In genomic region chr1:51515312-51515960, GRCh38 we compare ENCODE assay signal across 10 cellular contexts. TPM values are rescaled to one million over a fixed set of nuclear protein-coding genes. Genes with fewer than 3 reads are reported as not detected.
A peak's percentile ranks its signal among the peaks of the same experiment; 100 is the strongest.
DNase-seq lines count a peak whose midpoint lies in the region; ATAC-seq lines count a peak whose summit lies in the region.
"Had no signal": no experiment of that assay in that cellular context is flagged by ENCODE, and none has a peak within 500 bp of the region (broad histone marks: within the 10 kb centered on the region; RNA-seq: fewer than 3 reads in every experiment).

No MANE protein-coding gene starts in this region.

- H3K79me2 ChIP-seq in ACC112 (ENCODE audit: control insufficient read depth, insufficient read depth, low read length, unreplicated experiment) (peaks cover 77% of the 10 kb centered on the region), GM23248 (ENCODE audit: insufficient read depth) (peaks cover 82% of the 10 kb centered on the region)

- H3K27me3 ChIP-seq in ACC112 (ENCODE audit: insufficient read depth, low read length): no peaks in the 10 kb centered on the region
- no peaks in the 10 kb centered on the region for H3K27me3 ChIP-seq in GM23248 (replicated peaks; ENCODE audit: insufficient read depth)
- H3K27me3 ChIP-seq in adipocyte (replicated peaks; ENCODE audit: control insufficient read depth, insufficient read depth, low read length): no peaks in the 10 kb centered on the region

- in situ Hi-C loops in GM23248 (cut with MboI): no loop called here

- peak overlapping the region; percentile 38 for H3K27ac ChIP-seq in ACC112 (ENCODE audit: low read depth, low read length)
- H3K27ac ChIP-seq in GM23248: peak overlapping the region; percentile 26

- no peaks in the 10 kb centered on the region for H3K9me2 ChIP-seq in GM23248 (ENCODE audit: insufficient read depth)

- DNase-seq in GM23248 (no peak), adipocyte (ENCODE audit: low read depth) (no peak), activated gamma-delta T cell treated with Interleukin-2 at 50 U/mL for 16 hours (no peak)
- no peak for DNase-seq in naive thymus-derived CD8-positive, alpha-beta T cell

- peaks cover 28 to 76% (median 68%) of the 10 kb centered on the region in 4 donors for H3K4me1 Mint-ChIP-seq in naive thymus-derived CD8-positive, alpha-beta T cell

- H3K9ac ChIP-seq in GM23248 (peak overlapping the region; percentile 82), adipocyte (ENCODE audit: low read length) (peak overlapping the region; percentile 96)

- POLR2A ChIA-PET in naive thymus-derived CD8-positive, alpha-beta T cell (lab: Charles Lee): interaction anchor here (0.6 to 1.1 kb wide), 2 partner anchors 10 to 102 kb away, joined by 4 to 5 read pairs; no protein-coding TSS in a partner anchor

- no peaks in the 10 kb centered on the region for H3K27me3 Mint-ChIP-seq in naive thymus-derived CD8-positive, alpha-beta T cell
- H3K27me3 Mint-ChIP-seq: progenitor cell of endocrine pancreas had no signal

- peaks cover under 1% of the 10 kb centered on the region; the same call in 1 of the 2 replicates for H4K20me1 ChIP-seq in GM23248 (ENCODE audit: insufficient read depth)

- H3K4me3 Mint-ChIP-seq in naive thymus-derived CD8-positive, alpha-beta T cell: peak overlapping the region in 6 of 10 donors; percentile 6 to 82 (median 32)

- H3K4me1 ChIP-seq in ACC112 (ENCODE audit: control insufficient read depth, insufficient read depth, low read length, unreplicated experiment): peaks cover 15% of the 10 kb centered on the region
- H3K4me1 ChIP-seq in GM23248 (ENCODE audit: insufficient read depth): peaks cover 48% of the 10 kb centered on the region
- peaks cover 50% of the 10 kb centered on the region for H3K4me1 ChIP-seq in adipocyte (ENCODE audit: control insufficient read depth, insufficient read depth, low read length)

- peaks cover 0 to under 1% (median 0%) of the 10 kb centered on the region in 3 donors for H3K36me3 Mint-ChIP-seq in naive thymus-derived CD8-positive, alpha-beta T cell
- H3K36me3 Mint-ChIP-seq: brain had no signal

- peaks cover 28% of the 10 kb centered on the region for H3F3A ChIP-seq in GM23248 (ENCODE audit: insufficient read depth)

- H3K4me2 ChIP-seq in GM23248 (ENCODE audit: unreplicated experiment): peak overlapping the region; percentile 92

- peak overlapping the region in 9 of 10 donors; percentile 8 to 99 (median 32) for H3K27ac Mint-ChIP-seq in naive thymus-derived CD8-positive, alpha-beta T cell
- H3K27ac Mint-ChIP-seq: progenitor cell of endocrine pancreas had no signal

- H2AFZ ChIP-seq in ACC112 (ENCODE audit: low read length, unreplicated experiment) (no peak overlapping the region), GM23248 (peak overlapping the region; percentile 56)

- no peak for ATAC-seq in naive thymus-derived CD8-positive, alpha-beta T cell
- ATAC-seq in GM21786 (IDR thresholded peaks at IDR 0.05; ENCODE audit: unreplicated experiment) (no peak), HG02884 (IDR thresholded peaks at IDR 0.05; ENCODE audit: unreplicated experiment) (no peak), HG03457 (IDR thresholded peaks at IDR 0.05; ENCODE audit: unreplicated experiment) (no peak)

- H3K36me3 ChIP-seq in ACC112 (ENCODE audit: insufficient read depth, low read length) (no peaks in the 10 kb centered on the region), GM23248 (ENCODE audit: low read depth) (no peaks in the 10 kb centered on the region), adipocyte (ENCODE audit: control insufficient read depth, insufficient read depth, low read length, severe bottlenecking) (no peaks in the 10 kb centered on the region)

- 79 to 81% methylated on average over 5 of the region's 5 CpGs for WGBS in GM23248 (ENCODE audit: low coverage in 1 of 2, low lambda C conversion rate in 2 of 2, missing lambda C conversion rate in 2 of 2), 2 experiments

- H3K9me3 Mint-ChIP-seq in naive thymus-derived CD8-positive, alpha-beta T cell: no peaks in the 10 kb centered on the region

- H3K4me3 ChIP-seq in ACC112 (ENCODE audit: low read depth, low read length) (peak overlapping the region; percentile 86), GM23248 (peak overlapping the region; percentile 64), adipocyte (ENCODE audit: low read length) (peak overlapping the region; percentile 95)

- H3K9me3 ChIP-seq in GM23248 (ENCODE audit: low read depth): no peaks in the 10 kb centered on the region
- no peaks in the 10 kb centered on the region for H3K9me3 ChIP-seq in adipocyte (ENCODE audit: control insufficient read depth, low read length)

RNA-seq across cellular contexts. Expression of gene EPS15, which starts 3.6 kb away (rescaled TPM):
- total RNA-seq in GM23248 (2014; rRNA removed; shearing (Covaris generic)): 41.1 and 41.6 TPM in 2 replicates
- polyA plus RNA-seq in GM23248 (2016; fragmentation: Nextera tagmentation; extraction: Ambion mirVana): 25.9 and 26.9 TPM in 2 replicates
- 10 to 100 TPM; 48.8 to 53.8 TPM for total RNA-seq in naive thymus-derived CD8-positive, alpha-beta T cell
- polyA plus RNA-seq in naive thymus-derived CD8-positive, alpha-beta T cell: 10 to 100 TPM; 29.5 to 41.1 (median 30.0) TPM
